ENCODE assay signal across 8 cellular contexts in the genomic region with DNA sequence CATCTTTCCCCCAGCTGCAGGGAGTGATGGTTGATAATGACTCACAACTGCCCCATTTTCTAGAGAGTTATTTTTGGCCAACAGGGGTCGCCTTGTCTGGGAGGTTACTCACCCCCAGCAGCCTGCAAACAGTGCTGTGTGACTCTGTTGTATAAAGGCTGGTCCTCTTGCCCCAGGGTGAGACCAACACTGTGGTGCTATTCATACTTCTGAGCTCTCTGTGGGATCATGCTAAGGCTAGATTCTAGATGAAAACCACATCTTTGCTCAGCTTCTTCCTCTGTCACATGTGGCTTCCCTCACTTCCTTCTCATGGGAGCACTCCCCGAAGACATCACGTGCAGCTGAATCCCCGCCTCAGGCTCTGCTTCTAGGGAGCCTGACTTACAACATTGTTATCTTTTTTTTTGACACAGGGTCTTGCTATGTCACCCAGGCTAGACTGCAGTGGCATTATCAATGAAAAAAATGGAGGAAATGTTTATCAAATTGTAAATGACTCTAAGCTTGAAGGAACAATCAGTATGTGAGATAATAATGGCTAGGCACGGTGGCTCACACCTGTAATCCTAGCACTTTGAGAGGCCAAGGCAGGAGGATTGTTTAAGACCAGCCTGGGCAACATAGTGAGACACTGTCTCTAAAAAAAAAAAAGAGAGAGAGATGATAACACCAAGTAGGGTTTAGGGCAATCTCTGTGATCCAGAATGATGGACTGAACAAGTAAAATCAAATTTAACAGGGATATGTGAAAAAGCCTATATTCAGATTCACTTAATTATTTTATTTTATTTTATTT. TPM values are rescaled to one million over a fixed set of nuclear protein-coding genes. Genes with fewer than 3 reads are reported as not detected.
DNase-seq lines count a peak whose midpoint lies in the region; ATAC-seq and TF ChIP-seq lines count a peak whose summit lies in the region.

No MANE protein-coding gene starts in this region.

- H3K36me3 Mint-ChIP-seq in naive B cell: no peaks in the 10 kb centered on the region

- H3K27ac Mint-ChIP-seq in naive B cell: peak overlapping the region in 5 of 6 donors; percentile 28 to 97 (median 40)

- peak overlapping the region; percentile 30 for H3K27ac ChIP-seq in substantia nigra (ENCODE audit: low read depth, low read length, poor library complexity, severe bottlenecking)

- peaks cover 13 to 16% (median 15%) of the 10 kb centered on the region in 3 donors for H3K4me1 Mint-ChIP-seq in naive B cell

- DNase-seq in GM10266 (ENCODE audit: extremely low spot score): peak; percentile 56
- peak; percentile 93 to 94 for DNase-seq in Kasumi-1 (lab: John Stamatoyannopoulos, UW)
- peak; percentile 60 for DNase-seq in activated CD4-positive, CD25-positive, alpha-beta regulatory T cell treated with anti-CD3 and anti-CD28 coated beads, Interleukin-2, amount 50 U/mL, for 72 hours
- peak; percentile 15 to 43 for DNase-seq in dermis microvascular lymphatic vessel endothelial cell (ENCODE audit: low read depth in 2 of 2)
- peak; percentile 29 for DNase-seq in naive B cell
- peak in 26 of 49 donors; percentile 1 to 52 (median 24) for DNase-seq in substantia nigra (lab: John Stamatoyannopoulos, UW)
- DNase-seq in NCI-H2107 treated with DMSO at 0.1 percent for 48 hours (lab: John Stamatoyannopoulos, UW; ENCODE audit: unreplicated experiment): no peak

- no peaks in the 10 kb centered on the region for H3K27me3 Mint-ChIP-seq in naive B cell

- H3K4me3 Mint-ChIP-seq in naive B cell: peak overlapping the region in 7 of 8 donors; percentile 5 to 84 (median 50)

- no peaks in the 10 kb centered on the region for H3K9me3 Mint-ChIP-seq in naive B cell

- peak; percentile 46 for TF ChIP-seq CTCF in GM10266 (IDR thresholded peaks at IDR 0.05; ENCODE audit: control insufficient read depth, insufficient read depth, low read depth, missing control alignments)

- ATAC-seq in naive B cell (ENCODE audit: low read depth in 2 of 2) (peak; percentile 73 to 79), HG02763 (IDR thresholded peaks at IDR 0.05; ENCODE audit: unreplicated experiment) (no peak)

RNA-seq across cellular contexts. Expression of a gene that starts 55.7 kb away (rescaled TPM):
- total RNA-seq in dermis microvascular lymphatic vessel endothelial cell: 13.1 and 18.2 TPM in 2 replicates
- polyA plus RNA-seq in naive B cell (ENCODE audit: low read depth in 6 of 6): 10 to 100 TPM in 2 of 6 donors, 1 to 10 TPM in 4; 5.0 to 10.8 (median 7.1) TPM

RNA-seq across cellular contexts. Expression of a gene that starts 55.9 kb away (rescaled TPM):
- 72.1 and 93.7 TPM in 2 replicates for total RNA-seq in dermis microvascular lymphatic vessel endothelial cell
- 100 to 1,000 TPM; 201 to 343 (median 245) TPM for polyA plus RNA-seq in naive B cell (ENCODE audit: low read depth in 6 of 6)
